Comparison of ENCODE assay signal across 8 cellular contexts in genomic region chr11:125625594-125626380, GRCh38. TPM values are rescaled to one million over a fixed set of nuclear protein-coding genes. Genes with fewer than 3 reads are reported as not detected.
DNase-seq lines count a peak whose midpoint lies in the region; ATAC-seq lines count a peak whose summit lies in the region.

No MANE protein-coding gene starts in this region.

- peaks cover 19% of the 10 kb centered on the region for H3K4me1 ChIP-seq in CD4-positive, alpha-beta memory T cell (ENCODE audit: insufficient read depth, low read length)

- peak overlapping the region; percentile 95 for H3K27ac ChIP-seq in CD4-positive, alpha-beta memory T cell (ENCODE audit: low read depth, low read length)

- peak overlapping the region; percentile 87 to 99 (median 99) for H3K27ac Mint-ChIP-seq in CD4-positive, alpha-beta memory T cell

- H3K27me3 ChIP-seq in CD4-positive, alpha-beta memory T cell (ENCODE audit: insufficient read depth, low read length) = no peaks in the 10 kb centered on the region

- H3K36me3 Mint-ChIP-seq in CD4-positive, alpha-beta memory T cell = peaks cover 11 to 22% of the 10 kb centered on the region in 2 donors

- peaks cover 11 to 29% (median 16%) of the 10 kb centered on the region in 4 donors for H3K4me1 Mint-ChIP-seq in CD4-positive, alpha-beta memory T cell

- no peaks in the 10 kb centered on the region for H3K27me3 Mint-ChIP-seq in CD4-positive, alpha-beta memory T cell

- peak overlapping the region; percentile 84 to 98 for H3K4me3 ChIP-seq in CD4-positive, alpha-beta memory T cell (ENCODE audit: low read length in 2 of 2)

- H3K4me3 Mint-ChIP-seq in CD4-positive, alpha-beta memory T cell = peak overlapping the region; percentile 93 to 100 (median 98)

- H3K9me3 ChIP-seq in CD4-positive, alpha-beta memory T cell (ENCODE audit: control insufficient read depth in 1 of 2, low read length in 2 of 2) = no peaks in the 10 kb centered on the region

- H3K9me3 Mint-ChIP-seq in CD4-positive, alpha-beta memory T cell = peaks cover 0 to 4% (median 0%) of the 10 kb centered on the region in 8 donors

- peaks cover 16% of the 10 kb centered on the region for H3K36me3 ChIP-seq in CD4-positive, alpha-beta memory T cell (ENCODE audit: insufficient read depth, low read length)

- intact Hi-C loops in CD4-positive, alpha-beta memory T cell (cut with micrococcal nuclease) = loop anchor here (1.0 to 10.0 kb wide), 5 partner anchors 33 to 659 kb away; partner anchors contain the start of genes EI24, HYLS1, STT3A and TIRAP

- peak; percentile 81 to 88 (median 85) for DNase-seq in CD4-positive, alpha-beta memory T cell
- peak; percentile 92 for DNase-seq in NCI-H82 (lab: John Stamatoyannopoulos, UW)
- peak; percentile 52 to 77 for DNase-seq in activated CD8-positive, alpha-beta memory T cell treated with anti-CD3 and anti-CD28 coated beads for 1 hour (ENCODE audit: extremely low read depth in 1 of 2, low read depth in 1 of 2)
- peak; percentile 69 for DNase-seq in effector CD8-positive, alpha-beta T cell (lab: John Stamatoyannopoulos, UW)
- peak; percentile 87 for DNase-seq in medulla oblongata (ENCODE audit: extremely low spot score)
- peak; percentile 75 to 81 (median 80) for DNase-seq in stimulated activated CD4-positive, alpha-beta T cell treated with anti-CD3 and anti-CD28 coated beads, TNF-alpha, amount 100 ng/mL, for 48 hours (ENCODE audit: low read depth in 3 of 3)

- peak; percentile 79 for ATAC-seq in GM19438 (IDR thresholded peaks at IDR 0.05; ENCODE audit: low read depth, unreplicated experiment)
- peak; percentile 51 for ATAC-seq in HG03575 (IDR thresholded peaks at IDR 0.05; ENCODE audit: extremely low read depth, insufficient number of reproducible peaks, low FRiP score, unreplicated experiment)

- CTCF ChIA-PET in CD4-positive, alpha-beta memory T cell (lab: Charles Lee; ENCODE audit: partially characterized antibody) = interaction anchor here (0.9 to 3.8 kb wide), 7 partner anchors 22 to 277 kb away, joined by 3 to 20 read pairs (median 3); partner anchors contain the start of genes EI24, PUS3 and STT3A

- POLR2A ChIA-PET in CD4-positive, alpha-beta memory T cell (lab: Charles Lee; ENCODE audit: partially characterized antibody) = interaction anchor here (0.6 to 3.4 kb wide), 14 partner anchors 8 to 672 kb away, joined by 3 to 76 read pairs (median 4); partner anchors contain the start of genes CCDC15, EI24, HYLS1 and PUS3

RNA-seq across cellular contexts. Expression of gene CHEK1, which starts 0.8 kb away (rescaled TPM):
- 1 to 10 TPM in 1 of 2 experiments, under 1 TPM in 1; 1.00 to 1.7 TPM for total RNA-seq in CD4-positive, alpha-beta memory T cell
- 1 to 10 TPM; 2.0 TPM for polyA plus RNA-seq in CD4-positive, alpha-beta memory T cell

RNA-seq across cellular contexts. Expression of gene STT3A, which starts 33.1 kb away (rescaled TPM):
- total RNA-seq in CD4-positive, alpha-beta memory T cell = 100 to 1,000 TPM; 133 to 138 TPM
- polyA plus RNA-seq in CD4-positive, alpha-beta memory T cell = 10 to 100 TPM; 81.8 to 86.7 TPM

RNA-seq across cellular contexts. Expression of gene ACRV1, which starts 54.9 kb away (rescaled TPM):
- total RNA-seq in CD4-positive, alpha-beta memory T cell = not detected
- not detected for polyA plus RNA-seq in CD4-positive, alpha-beta memory T cell

RNA-seq across cellular contexts. Expression of gene EI24, which starts 56.5 kb away (rescaled TPM):
- total RNA-seq in CD4-positive, alpha-beta memory T cell = 10 to 100 TPM; 35.5 to 36.8 TPM
- polyA plus RNA-seq in CD4-positive, alpha-beta memory T cell = 10 to 100 TPM; 59.5 to 61.2 TPM

Comparison
In these comparisons a context has a peak if more than half of its experiments do, and no peak if none do; other contexts are left out.
1. Peak in every context shown above with its lines: DNase-seq, ATAC-seq, H3K4me3 ChIP-seq and H3K27ac ChIP-seq.